In the genomic region with DNA sequence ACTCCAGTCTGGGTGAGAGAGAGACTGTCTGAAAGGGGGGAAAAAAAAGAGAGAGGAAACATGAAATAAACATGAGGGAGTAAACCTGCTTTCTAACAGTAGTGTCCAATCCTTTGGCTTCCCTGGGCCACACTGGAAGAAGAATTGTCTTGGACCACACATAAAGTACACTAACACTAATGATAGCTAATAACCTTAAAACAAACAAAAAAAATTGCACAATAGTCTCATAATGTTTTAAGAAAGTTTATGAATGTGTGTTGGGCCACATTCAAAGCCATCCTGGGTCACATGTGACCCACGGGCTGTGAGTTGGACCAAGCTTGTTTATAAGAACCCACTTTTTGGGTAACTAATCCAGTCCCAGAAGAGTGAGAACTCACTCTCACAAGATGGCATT, we compare ENCODE assay signal across 20 cellular contexts. TPM values are rescaled to one million over a fixed set of nuclear protein-coding genes. Genes with fewer than 3 reads are reported as not detected.
DNase-seq lines count a peak whose midpoint lies in the region; ATAC-seq and TF ChIP-seq lines count a peak whose summit lies in the region.
"Had no signal": no experiment of that assay in that cellular context is flagged by ENCODE, and none has a peak within 500 bp of the region (broad histone marks: within the 10 kb centered on the region; RNA-seq: fewer than 3 reads in every experiment).

No MANE protein-coding gene starts in this region.

- intact Hi-C loops in left lung (cut with DNase I), result no loop called here
- intact Hi-C loops in adrenal gland (cut with DNase I), result no loop called here
- intact Hi-C loops in esophagus squamous epithelium (cut with DNase I), result no loop called here

- peaks cover 65% of the 10 kb centered on the region for H3K4me1 Mint-ChIP-seq in stimulated activated naive CD8-positive, alpha-beta T cell treated with anti-CD3 and anti-CD28 coated beads, Interleukin-15, Interleukin-2, amounts not matched to agents 100 ng/mL and 50 ng/mL, for 24 hours (ENCODE audit: low read depth)
- peaks cover 60% of the 10 kb centered on the region for H3K4me1 Mint-ChIP-seq in stimulated activated naive CD8-positive, alpha-beta T cell treated with anti-CD3 and anti-CD28 coated beads, Interleukin-15, amount 100 ng/mL, for 72 hours
- peaks cover 62 to 66% (median 64%) of the 10 kb centered on the region in 3 donors for H3K4me1 Mint-ChIP-seq in T-cell

- H3K27ac Mint-ChIP-seq in stimulated activated naive CD8-positive, alpha-beta T cell treated with anti-CD3 and anti-CD28 coated beads, Interleukin-15, Interleukin-2, amounts not matched to agents 100 ng/mL and 50 ng/mL, for 24 hours, result peak overlapping the region; percentile 63
- H3K27ac Mint-ChIP-seq in stimulated activated naive CD8-positive, alpha-beta T cell treated with anti-CD3 and anti-CD28 coated beads, Interleukin-15, amount 100 ng/mL, for 72 hours, result peak overlapping the region in 1 of 2 donors; percentile 37
- peak overlapping the region; percentile 22 to 46 for H3K27ac Mint-ChIP-seq in T-cell

- H3K36me3 Mint-ChIP-seq in stimulated activated naive CD8-positive, alpha-beta T cell treated with anti-CD3 and anti-CD28 coated beads, Interleukin-15, Interleukin-2, amounts not matched to agents 100 ng/mL and 50 ng/mL, for 24 hours (ENCODE audit: low read depth), result peaks cover 18% of the 10 kb centered on the region
- peaks cover 9% of the 10 kb centered on the region for H3K36me3 Mint-ChIP-seq in T-cell

- peaks cover 6 to 29% of the 10 kb centered on the region in 2 donors for H3K4me1 ChIP-seq in left lung
- peaks cover 0 to 18% of the 10 kb centered on the region in 2 donors for H3K4me1 ChIP-seq in adrenal gland (replicated peaks in 1 of 2)
- peaks cover 0 to 19% (median 10%) of the 10 kb centered on the region in 3 donors for H3K4me1 ChIP-seq in esophagus squamous epithelium
- H3K4me1 ChIP-seq: SJCRH30 had no signal

- H3K27ac ChIP-seq in left lung (no peak overlapping the region), adrenal gland (peak overlapping the region in 1 of 5 donors; percentile 10), esophagus squamous epithelium (no peak overlapping the region)
- H3K27ac ChIP-seq: coronary artery, epithelial cell of prostate, SJCRH30 had no signal

- H3K27me3 ChIP-seq in left lung (no peaks in the 10 kb centered on the region), adrenal gland (no peaks in the 10 kb centered on the region), esophagus squamous epithelium (no peaks in the 10 kb centered on the region)
- H3K27me3 ChIP-seq: SJCRH30 had no signal

- TF ChIP-seq POLR2A in adrenal gland (IDR thresholded peaks at IDR 0.05), result no peak
- no peak for TF ChIP-seq POLR2A in esophagus squamous epithelium (IDR thresholded peaks at IDR 0.05)

- no peak for ATAC-seq in stimulated activated naive CD8-positive, alpha-beta T cell treated with anti-CD3 and anti-CD28 coated beads, Interleukin-15, amount 100 ng/mL, for 72 hours
- ATAC-seq in T-cell (replicated peaks in 1 of 4) (no peak), left lung (peak; percentile 17)
- ATAC-seq: HCT116 had no signal

- POLR2A ChIA-PET in T-cell (lab: Charles Lee), result interaction anchor here in 1 of 2 donors (0.5 kb wide), 1 partner anchor 1191 kb away, joined by 6 read pairs; no protein-coding TSS in a partner anchor

- no peak overlapping the region for H3K4me3 Mint-ChIP-seq in stimulated activated naive CD8-positive, alpha-beta T cell treated with anti-CD3 and anti-CD28 coated beads, Interleukin-15, Interleukin-2, amounts not matched to agents 100 ng/mL and 50 ng/mL, for 24 hours
- H3K4me3 Mint-ChIP-seq in stimulated activated naive CD8-positive, alpha-beta T cell treated with anti-CD3 and anti-CD28 coated beads, Interleukin-15, amount 100 ng/mL, for 72 hours, result no peak overlapping the region
- H3K4me3 Mint-ChIP-seq in T-cell, result no peak overlapping the region
- H3K4me3 Mint-ChIP-seq: neural crest cell had no signal

- WGBS in adrenal gland, 4 donors, result 54 to 69% (median 58%) methylated on average over 1 of the region's 1 CpG
- 46 to 67% methylated on average over 1 of the region's 1 CpG for WGBS in esophagus squamous epithelium, 2 donors

- H3K9me3 Mint-ChIP-seq in stimulated activated naive CD8-positive, alpha-beta T cell treated with anti-CD3 and anti-CD28 coated beads, Interleukin-15, Interleukin-2, amounts not matched to agents 100 ng/mL and 50 ng/mL, for 24 hours, result no peaks in the 10 kb centered on the region
- H3K9me3 Mint-ChIP-seq in stimulated activated naive CD8-positive, alpha-beta T cell treated with anti-CD3 and anti-CD28 coated beads, Interleukin-15, amount 100 ng/mL, for 72 hours, result no peaks in the 10 kb centered on the region
- H3K9me3 Mint-ChIP-seq in T-cell, result no peaks in the 10 kb centered on the region
- H3K9me3 Mint-ChIP-seq: neural crest cell had no signal

- H3K9me3 ChIP-seq in left lung, result no peaks in the 10 kb centered on the region
- H3K9me3 ChIP-seq in adrenal gland (replicated peaks in 1 of 3), result no peaks in the 10 kb centered on the region
- no peaks in the 10 kb centered on the region for H3K9me3 ChIP-seq in esophagus squamous epithelium
- H3K9me3 ChIP-seq: SJCRH30 had no signal

- no peaks in the 10 kb centered on the region for H3K27me3 Mint-ChIP-seq in stimulated activated naive CD8-positive, alpha-beta T cell treated with anti-CD3 and anti-CD28 coated beads, Interleukin-15, Interleukin-2, amounts not matched to agents 100 ng/mL and 50 ng/mL, for 24 hours
- H3K27me3 Mint-ChIP-seq in stimulated activated naive CD8-positive, alpha-beta T cell treated with anti-CD3 and anti-CD28 coated beads, Interleukin-15, amount 100 ng/mL, for 72 hours, result no peaks in the 10 kb centered on the region
- no peaks in the 10 kb centered on the region for H3K27me3 Mint-ChIP-seq in T-cell

- no peak for DNase-seq in stimulated activated naive CD8-positive, alpha-beta T cell treated with anti-CD3 and anti-CD28 coated beads, Interleukin-15, amount 100 ng/mL, for 72 hours
- DNase-seq in T-cell (no peak), left lung (no peak), adrenal gland (no peak), AG08395 (ENCODE audit: low spot score) (no peak), esophagus squamous epithelium (lab: John Stamatoyannopoulos, UW) (no peak), putamen (ENCODE audit: low spot score) (no peak)
- DNase-seq: activated CD8-positive, alpha-beta memory T cell treated with anti-CD3 and anti-CD28 coated beads for 24 hours; activated effector memory CD4-positive, alpha-beta T cell treated with Interleukin-2 at 50 U/mL for 16 hours; glutamatergic neuron; MM.1S; NCI-H187; NCI-H446; SJCRH30; substantia nigra had no signal

- H3K4me3 ChIP-seq in left lung (no peak overlapping the region), adrenal gland (no peak overlapping the region), esophagus squamous epithelium (no peak overlapping the region)
- H3K4me3 ChIP-seq: coronary artery, SJCRH30 had no signal

- CTCF ChIA-PET in T-cell (lab: Charles Lee), result interaction anchor here (0.6 to 1.2 kb wide), 5 partner anchors 9 to 583 kb away, joined by 3 to 10 read pairs (median 3); no protein-coding TSS in a partner anchor

- TF ChIP-seq CTCF in left lung (IDR thresholded peaks at IDR 0.05) (no peak), adrenal gland (IDR thresholded peaks at IDR 0.05) (no peak), esophagus squamous epithelium (IDR thresholded peaks at IDR 0.05) (no peak)

- H3K36me3 ChIP-seq in left lung (no peaks in the 10 kb centered on the region), adrenal gland (replicated peaks in 1 of 2) (no peaks in the 10 kb centered on the region), esophagus squamous epithelium (no peaks in the 10 kb centered on the region)

RNA-seq across cellular contexts. Expression of gene PDS5A, which starts 30.3 kb away (rescaled TPM):
- total RNA-seq in T-cell, result 100 to 1,000 TPM in 2 of 5 donors, 10 to 100 TPM in 3; 73.5 to 113 (median 88.5) TPM
- 10 to 100 TPM; 73.7 to 82.1 TPM for total RNA-seq in left lung
- 10 to 100 TPM; 30.1 to 63.2 (median 53.3) TPM for total RNA-seq in adrenal gland
- polyA plus RNA-seq in adrenal gland, result 10 to 100 TPM; 16.2 to 40.9 (median 23.1) TPM
- 10 to 100 TPM; 49.1 to 70.2 (median 59.6) TPM for total RNA-seq in esophagus squamous epithelium
